1 cellular context compared by ENCODE assay signal in the genomic region with DNA sequence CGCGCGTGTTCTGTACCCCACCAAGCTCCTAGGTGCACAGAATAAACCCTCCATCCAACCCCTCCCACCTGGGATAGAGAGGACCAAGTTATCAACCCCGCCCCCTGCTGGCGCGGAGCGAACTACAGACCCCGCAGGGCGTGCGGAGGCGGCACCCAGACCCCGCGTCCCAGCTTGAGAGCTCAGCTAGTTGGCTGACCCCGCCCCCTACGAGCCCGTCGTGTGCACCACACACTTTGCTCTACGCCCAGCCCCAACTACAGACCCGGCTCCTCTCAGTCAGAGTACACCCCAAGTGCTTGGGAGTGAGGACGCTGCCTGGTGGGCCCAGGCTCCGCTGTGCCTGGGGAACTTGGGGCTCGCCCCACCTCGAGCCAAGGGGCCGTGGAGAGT.
A peak's percentile ranks its signal among the peaks of the same experiment; 100 is the strongest.
TF ChIP-seq lines count a peak whose summit lies in the region.

No MANE protein-coding gene starts in this region.

TF ChIP-seq in HepG2, 621 proteins besides CTCF, POLR2A, EP300 and RAD21 (continued from another document and continues in another):
- TF ChIP-seq HNRNPK (IDR thresholded peaks at IDR 0.05; ENCODE audit: low read depth, low read length, poor library complexity, severe bottlenecking) (peak; percentile 64), ZNF614 (CRISPR knock-in tag; IDR thresholded peaks at IDR 0.05; ENCODE audit: borderline replicate concordance) (no peak), NFRKB (IDR thresholded peaks at IDR 0.05) (no peak), PAX8 (CRISPR knock-in tag; IDR thresholded peaks at IDR 0.05; ENCODE audit: borderline replicate concordance) (no peak), BORCS8-MEF2B (CRISPR knock-in tag; IDR thresholded peaks at IDR 0.05) (no peak), ZC3H4 (CRISPR knock-in tag; IDR thresholded peaks at IDR 0.05; ENCODE audit: borderline replicate concordance) (no peak), SMC3 (IDR thresholded peaks at IDR 0.05; ENCODE audit: low read length) (peak; percentile 47; the same call in 1 of the 2 replicates), MAZ (IDR thresholded peaks at IDR 0.05; ENCODE audit: borderline replicate concordance, low read depth, low read length) (peak; percentile 74; the same call in 1 of the 2 replicates), MAZ (CRISPR knock-in tag; IDR thresholded peaks at IDR 0.05; ENCODE audit: low read depth) (no peak), NR2F2 (IDR thresholded peaks at IDR 0.05; ENCODE audit: borderline replicate concordance, low read depth) (no peak), EED (CRISPR knock-in tag; IDR thresholded peaks at IDR 0.05) (peak; percentile 65; the same call in 1 of the 2 replicates), ZNF30 (CRISPR knock-in tag; IDR thresholded peaks at IDR 0.05) (no peak), ZNF704 (CRISPR knock-in tag; IDR thresholded peaks at IDR 0.05; ENCODE audit: borderline replicate concordance) (0 out of 2 replicates have a peak, but pooled peaks have one; percentile 42), ZNF501 (CRISPR knock-in tag; IDR thresholded peaks at IDR 0.05) (0 out of 2 replicates have a peak, but pooled peaks have one; percentile 10), FOXJ3 (CRISPR knock-in tag; IDR thresholded peaks at IDR 0.05; ENCODE audit: borderline replicate concordance) (no peak), HNF1B (CRISPR knock-in tag; IDR thresholded peaks at IDR 0.05) (0 out of 2 replicates have a peak, but pooled peaks have one; percentile 2), ZNF674 (CRISPR knock-in tag; IDR thresholded peaks at IDR 0.05; ENCODE audit: low read depth) (peak; percentile 57; the same call in 1 of the 2 replicates), GABPA (IDR thresholded peaks at IDR 0.05; ENCODE audit: low read depth, low read length) (no peak), GABPA (CRISPR knock-in tag; IDR thresholded peaks at IDR 0.05; ENCODE audit: low read depth) (no peak), MTF2 (CRISPR knock-in tag; IDR thresholded peaks at IDR 0.05; ENCODE audit: borderline replicate concordance) (no peak), ZHX1 (CRISPR knock-in tag; IDR thresholded peaks at IDR 0.05; ENCODE audit: low read depth) (no peak), RERE (CRISPR knock-in tag; IDR thresholded peaks at IDR 0.05; ENCODE audit: low read depth) (no peak), SMARCC2 (IDR thresholded peaks at IDR 0.05) (no peak), PTBP1 (IDR thresholded peaks at IDR 0.05; ENCODE audit: low read depth, low read length, poor library complexity, severe bottlenecking) (peak; percentile 85), ZBTB1 (CRISPR knock-in tag; IDR thresholded peaks at IDR 0.05; ENCODE audit: borderline replicate concordance) (no peak)
- TF ChIP-seq, protein P1, sequence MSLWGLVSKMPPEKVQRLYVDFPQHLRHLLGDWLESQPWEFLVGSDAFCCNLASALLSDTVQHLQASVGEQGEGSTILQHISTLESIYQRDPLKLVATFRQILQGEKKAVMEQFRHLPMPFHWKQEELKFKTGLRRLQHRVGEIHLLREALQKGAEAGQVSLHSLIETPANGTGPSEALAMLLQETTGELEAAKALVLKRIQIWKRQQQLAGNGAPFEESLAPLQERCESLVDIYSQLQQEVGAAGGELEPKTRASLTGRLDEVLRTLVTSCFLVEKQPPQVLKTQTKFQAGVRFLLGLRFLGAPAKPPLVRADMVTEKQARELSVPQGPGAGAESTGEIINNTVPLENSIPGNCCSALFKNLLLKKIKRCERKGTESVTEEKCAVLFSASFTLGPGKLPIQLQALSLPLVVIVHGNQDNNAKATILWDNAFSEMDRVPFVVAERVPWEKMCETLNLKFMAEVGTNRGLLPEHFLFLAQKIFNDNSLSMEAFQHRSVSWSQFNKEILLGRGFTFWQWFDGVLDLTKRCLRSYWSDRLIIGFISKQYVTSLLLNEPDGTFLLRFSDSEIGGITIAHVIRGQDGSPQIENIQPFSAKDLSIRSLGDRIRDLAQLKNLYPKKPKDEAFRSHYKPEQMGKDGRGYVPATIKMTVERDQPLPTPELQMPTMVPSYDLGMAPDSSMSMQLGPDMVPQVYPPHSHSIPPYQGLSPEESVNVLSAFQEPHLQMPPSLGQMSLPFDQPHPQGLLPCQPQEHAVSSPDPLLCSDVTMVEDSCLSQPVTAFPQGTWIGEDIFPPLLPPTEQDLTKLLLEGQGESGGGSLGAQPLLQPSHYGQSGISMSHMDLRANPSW (CRISPR knock-in tag; IDR thresholded peaks at IDR 0.05; ENCODE audit: borderline replicate concordance) = no peak
- TF ChIP-seq, protein P2, sequence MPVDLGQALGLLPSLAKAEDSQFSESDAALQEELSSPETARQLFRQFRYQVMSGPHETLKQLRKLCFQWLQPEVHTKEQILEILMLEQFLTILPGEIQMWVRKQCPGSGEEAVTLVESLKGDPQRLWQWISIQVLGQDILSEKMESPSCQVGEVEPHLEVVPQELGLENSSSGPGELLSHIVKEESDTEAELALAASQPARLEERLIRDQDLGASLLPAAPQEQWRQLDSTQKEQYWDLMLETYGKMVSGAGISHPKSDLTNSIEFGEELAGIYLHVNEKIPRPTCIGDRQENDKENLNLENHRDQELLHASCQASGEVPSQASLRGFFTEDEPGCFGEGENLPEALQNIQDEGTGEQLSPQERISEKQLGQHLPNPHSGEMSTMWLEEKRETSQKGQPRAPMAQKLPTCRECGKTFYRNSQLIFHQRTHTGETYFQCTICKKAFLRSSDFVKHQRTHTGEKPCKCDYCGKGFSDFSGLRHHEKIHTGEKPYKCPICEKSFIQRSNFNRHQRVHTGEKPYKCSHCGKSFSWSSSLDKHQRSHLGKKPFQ (CRISPR knock-in tag; IDR thresholded peaks at IDR 0.05; ENCODE audit: insufficient replicate concordance) = peak; percentile 24
- TF ChIP-seq, protein P3, sequence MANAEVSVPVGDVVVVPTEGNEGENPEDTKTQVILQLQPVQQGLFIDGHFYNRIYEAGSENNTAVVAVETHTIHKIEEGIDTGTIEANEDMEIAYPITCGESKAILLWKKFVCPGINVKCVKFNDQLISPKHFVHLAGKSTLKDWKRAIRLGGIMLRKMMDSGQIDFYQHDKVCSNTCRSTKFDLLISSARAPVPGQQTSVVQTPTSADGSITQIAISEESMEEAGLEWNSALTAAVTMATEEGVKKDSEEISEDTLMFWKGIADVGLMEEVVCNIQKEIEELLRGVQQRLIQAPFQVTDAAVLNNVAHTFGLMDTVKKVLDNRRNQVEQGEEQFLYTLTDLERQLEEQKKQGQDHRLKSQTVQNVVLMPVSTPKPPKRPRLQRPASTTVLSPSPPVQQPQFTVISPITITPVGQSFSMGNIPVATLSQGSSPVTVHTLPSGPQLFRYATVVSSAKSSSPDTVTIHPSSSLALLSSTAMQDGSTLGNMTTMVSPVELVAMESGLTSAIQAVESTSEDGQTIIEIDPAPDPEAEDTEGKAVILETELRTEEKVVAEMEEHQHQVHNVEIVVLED (CRISPR knock-in tag; IDR thresholded peaks at IDR 0.05; ENCODE audit: borderline replicate concordance) = no peak
- TF ChIP-seq, protein P4, sequence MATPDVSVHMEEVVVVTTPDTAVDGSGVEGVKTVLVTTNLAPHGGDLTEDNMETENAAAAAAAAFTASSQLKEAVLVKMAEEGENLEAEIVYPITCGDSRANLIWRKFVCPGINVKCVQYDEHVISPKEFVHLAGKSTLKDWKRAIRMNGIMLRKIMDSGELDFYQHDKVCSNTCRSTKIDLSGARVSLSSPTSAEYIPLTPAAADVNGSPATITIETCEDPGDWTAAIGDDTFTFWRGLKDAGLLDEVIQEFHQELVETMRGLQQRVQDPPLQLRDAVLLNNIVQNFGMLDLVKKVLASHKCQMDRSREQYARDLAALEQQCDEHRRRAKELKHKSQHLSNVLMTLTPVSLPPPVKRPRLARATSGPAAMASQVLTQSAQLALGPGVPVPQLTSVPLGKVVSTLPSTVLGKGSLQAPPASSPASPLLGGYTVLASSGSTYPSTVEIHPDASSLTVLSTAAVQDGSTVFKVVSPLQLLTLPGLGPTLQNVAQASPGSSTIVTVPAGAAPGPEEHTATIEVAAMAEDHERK (CRISPR knock-in tag; IDR thresholded peaks at IDR 0.05; ENCODE audit: low read depth) = no peak
- TF ChIP-seq, protein P5, sequence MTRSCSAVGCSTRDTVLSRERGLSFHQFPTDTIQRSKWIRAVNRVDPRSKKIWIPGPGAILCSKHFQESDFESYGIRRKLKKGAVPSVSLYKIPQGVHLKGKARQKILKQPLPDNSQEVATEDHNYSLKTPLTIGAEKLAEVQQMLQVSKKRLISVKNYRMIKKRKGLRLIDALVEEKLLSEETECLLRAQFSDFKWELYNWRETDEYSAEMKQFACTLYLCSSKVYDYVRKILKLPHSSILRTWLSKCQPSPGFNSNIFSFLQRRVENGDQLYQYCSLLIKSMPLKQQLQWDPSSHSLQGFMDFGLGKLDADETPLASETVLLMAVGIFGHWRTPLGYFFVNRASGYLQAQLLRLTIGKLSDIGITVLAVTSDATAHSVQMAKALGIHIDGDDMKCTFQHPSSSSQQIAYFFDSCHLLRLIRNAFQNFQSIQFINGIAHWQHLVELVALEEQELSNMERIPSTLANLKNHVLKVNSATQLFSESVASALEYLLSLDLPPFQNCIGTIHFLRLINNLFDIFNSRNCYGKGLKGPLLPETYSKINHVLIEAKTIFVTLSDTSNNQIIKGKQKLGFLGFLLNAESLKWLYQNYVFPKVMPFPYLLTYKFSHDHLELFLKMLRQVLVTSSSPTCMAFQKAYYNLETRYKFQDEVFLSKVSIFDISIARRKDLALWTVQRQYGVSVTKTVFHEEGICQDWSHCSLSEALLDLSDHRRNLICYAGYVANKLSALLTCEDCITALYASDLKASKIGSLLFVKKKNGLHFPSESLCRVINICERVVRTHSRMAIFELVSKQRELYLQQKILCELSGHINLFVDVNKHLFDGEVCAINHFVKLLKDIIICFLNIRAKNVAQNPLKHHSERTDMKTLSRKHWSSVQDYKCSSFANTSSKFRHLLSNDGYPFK (CRISPR knock-in tag; IDR thresholded peaks at IDR 0.05; ENCODE audit: borderline replicate concordance) = 0 out of 2 replicates have a peak, but pooled peaks have one; percentile 9
